In genomic region chr11:123103326-123103980, GRCh38 we compare ENCODE assay signal across 1 cellular context.
TF ChIP-seq lines count a peak whose summit lies in the region.

No MANE protein-coding gene starts in this region.

TF ChIP-seq in K562, 482 proteins besides CTCF, POLR2A, EP300 and RAD21 (continued from another document):
- TF ChIP-seq, protein P1, sequence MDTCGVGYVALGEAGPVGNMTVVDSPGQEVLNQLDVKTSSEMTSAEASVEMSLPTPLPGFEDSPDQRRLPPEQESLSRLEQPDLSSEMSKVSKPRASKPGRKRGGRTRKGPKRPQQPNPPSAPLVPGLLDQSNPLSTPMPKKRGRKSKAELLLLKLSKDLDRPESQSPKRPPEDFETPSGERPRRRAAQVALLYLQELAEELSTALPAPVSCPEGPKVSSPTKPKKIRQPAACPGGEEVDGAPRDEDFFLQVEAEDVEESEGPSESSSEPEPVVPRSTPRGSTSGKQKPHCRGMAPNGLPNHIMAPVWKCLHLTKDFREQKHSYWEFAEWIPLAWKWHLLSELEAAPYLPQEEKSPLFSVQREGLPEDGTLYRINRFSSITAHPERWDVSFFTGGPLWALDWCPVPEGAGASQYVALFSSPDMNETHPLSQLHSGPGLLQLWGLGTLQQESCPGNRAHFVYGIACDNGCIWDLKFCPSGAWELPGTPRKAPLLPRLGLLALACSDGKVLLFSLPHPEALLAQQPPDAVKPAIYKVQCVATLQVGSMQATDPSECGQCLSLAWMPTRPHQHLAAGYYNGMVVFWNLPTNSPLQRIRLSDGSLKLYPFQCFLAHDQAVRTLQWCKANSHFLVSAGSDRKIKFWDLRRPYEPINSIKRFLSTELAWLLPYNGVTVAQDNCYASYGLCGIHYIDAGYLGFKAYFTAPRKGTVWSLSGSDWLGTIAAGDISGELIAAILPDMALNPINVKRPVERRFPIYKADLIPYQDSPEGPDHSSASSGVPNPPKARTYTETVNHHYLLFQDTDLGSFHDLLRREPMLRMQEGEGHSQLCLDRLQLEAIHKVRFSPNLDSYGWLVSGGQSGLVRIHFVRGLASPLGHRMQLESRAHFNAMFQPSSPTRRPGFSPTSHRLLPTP (IDR thresholded peaks at IDR 0.05; ENCODE audit: borderline replicate concordance, extremely low read depth, insufficient read length): no peak
TF ChIP-seq in K562: peak in this region for 3.
